ENCODE assay signal across 2 cellular contexts in the genomic region with DNA sequence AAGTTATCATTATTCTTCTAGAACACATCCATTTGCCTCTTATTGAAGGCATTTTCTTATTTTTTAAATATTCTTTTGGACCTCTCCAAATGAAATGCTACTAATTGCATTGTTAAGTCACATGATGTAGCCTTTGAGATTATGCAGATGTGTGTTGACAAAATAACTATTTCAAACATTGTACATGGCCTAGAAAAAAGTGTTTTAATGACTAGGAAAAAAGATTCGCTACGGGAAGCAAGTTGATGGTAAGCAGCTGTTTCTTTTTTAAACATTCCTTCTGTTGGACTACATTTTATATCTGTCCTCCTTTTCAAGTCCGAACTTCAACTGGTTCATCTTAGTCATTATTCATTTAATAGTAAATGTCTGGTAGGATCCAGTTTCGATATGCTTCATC.
A peak's percentile ranks its signal among the peaks of the same experiment; 100 is the strongest.
TF ChIP-seq lines count a peak whose summit lies in the region.

No MANE protein-coding gene starts in this region.

TF ChIP-seq in liver, 16 proteins besides CTCF, POLR2A, EP300 and RAD21:
- TF ChIP-seq, protein P1, sequence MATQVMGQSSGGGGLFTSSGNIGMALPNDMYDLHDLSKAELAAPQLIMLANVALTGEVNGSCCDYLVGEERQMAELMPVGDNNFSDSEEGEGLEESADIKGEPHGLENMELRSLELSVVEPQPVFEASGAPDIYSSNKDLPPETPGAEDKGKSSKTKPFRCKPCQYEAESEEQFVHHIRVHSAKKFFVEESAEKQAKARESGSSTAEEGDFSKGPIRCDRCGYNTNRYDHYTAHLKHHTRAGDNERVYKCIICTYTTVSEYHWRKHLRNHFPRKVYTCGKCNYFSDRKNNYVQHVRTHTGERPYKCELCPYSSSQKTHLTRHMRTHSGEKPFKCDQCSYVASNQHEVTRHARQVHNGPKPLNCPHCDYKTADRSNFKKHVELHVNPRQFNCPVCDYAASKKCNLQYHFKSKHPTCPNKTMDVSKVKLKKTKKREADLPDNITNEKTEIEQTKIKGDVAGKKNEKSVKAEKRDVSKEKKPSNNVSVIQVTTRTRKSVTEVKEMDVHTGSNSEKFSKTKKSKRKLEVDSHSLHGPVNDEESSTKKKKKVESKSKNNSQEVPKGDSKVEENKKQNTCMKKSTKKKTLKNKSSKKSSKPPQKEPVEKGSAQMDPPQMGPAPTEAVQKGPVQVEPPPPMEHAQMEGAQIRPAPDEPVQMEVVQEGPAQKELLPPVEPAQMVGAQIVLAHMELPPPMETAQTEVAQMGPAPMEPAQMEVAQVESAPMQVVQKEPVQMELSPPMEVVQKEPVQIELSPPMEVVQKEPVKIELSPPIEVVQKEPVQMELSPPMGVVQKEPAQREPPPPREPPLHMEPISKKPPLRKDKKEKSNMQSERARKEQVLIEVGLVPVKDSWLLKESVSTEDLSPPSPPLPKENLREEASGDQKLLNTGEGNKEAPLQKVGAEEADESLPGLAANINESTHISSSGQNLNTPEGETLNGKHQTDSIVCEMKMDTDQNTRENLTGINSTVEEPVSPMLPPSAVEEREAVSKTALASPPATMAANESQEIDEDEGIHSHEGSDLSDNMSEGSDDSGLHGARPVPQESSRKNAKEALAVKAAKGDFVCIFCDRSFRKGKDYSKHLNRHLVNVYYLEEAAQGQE (IDR thresholded peaks at IDR 0.05): peak; percentile 21
- no peak for TF ChIP-seq FOXA2 (IDR thresholded peaks at IDR 0.05)
TF ChIP-seq in liver: peak in this region for 1.

TF ChIP-seq in HepG2, 621 proteins besides CTCF, POLR2A, EP300 and RAD21:
- TF ChIP-seq ZSCAN20 (CRISPR knock-in tag; IDR thresholded peaks at IDR 0.05; ENCODE audit: borderline replicate concordance): no peak
- no peak for TF ChIP-seq RFXANK (CRISPR knock-in tag; IDR thresholded peaks at IDR 0.05)
- no peak for TF ChIP-seq TOPORS (CRISPR knock-in tag; IDR thresholded peaks at IDR 0.05)
- no peak for TF ChIP-seq THAP11 (CRISPR knock-in tag; IDR thresholded peaks at IDR 0.05)
- TF ChIP-seq, protein P2, sequence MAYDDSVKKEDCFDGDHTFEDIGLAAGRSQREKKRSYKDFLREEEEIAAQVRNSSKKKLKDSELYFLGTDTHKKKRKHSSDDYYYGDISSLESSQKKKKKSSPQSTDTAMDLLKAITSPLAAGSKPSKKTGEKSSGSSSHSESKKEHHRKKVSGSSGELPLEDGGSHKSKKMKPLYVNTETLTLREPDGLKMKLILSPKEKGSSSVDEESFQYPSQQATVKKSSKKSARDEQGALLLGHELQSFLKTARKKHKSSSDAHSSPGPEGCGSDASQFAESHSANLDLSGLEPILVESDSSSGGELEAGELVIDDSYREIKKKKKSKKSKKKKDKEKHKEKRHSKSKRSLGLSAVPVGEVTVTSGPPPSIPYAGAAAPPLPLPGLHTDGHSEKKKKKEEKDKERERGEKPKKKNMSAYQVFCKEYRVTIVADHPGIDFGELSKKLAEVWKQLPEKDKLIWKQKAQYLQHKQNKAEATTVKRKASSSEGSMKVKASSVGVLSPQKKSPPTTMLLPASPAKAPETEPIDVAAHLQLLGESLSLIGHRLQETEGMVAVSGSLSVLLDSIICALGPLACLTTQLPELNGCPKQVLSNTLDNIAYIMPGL (CRISPR knock-in tag; IDR thresholded peaks at IDR 0.05; ENCODE audit: borderline replicate concordance in 1 of 2, low read depth in 1 of 2): no peak
- no peak for TF ChIP-seq ZFP41 (CRISPR knock-in tag; IDR thresholded peaks at IDR 0.05; ENCODE audit: borderline replicate concordance)
- TF ChIP-seq, protein P3, sequence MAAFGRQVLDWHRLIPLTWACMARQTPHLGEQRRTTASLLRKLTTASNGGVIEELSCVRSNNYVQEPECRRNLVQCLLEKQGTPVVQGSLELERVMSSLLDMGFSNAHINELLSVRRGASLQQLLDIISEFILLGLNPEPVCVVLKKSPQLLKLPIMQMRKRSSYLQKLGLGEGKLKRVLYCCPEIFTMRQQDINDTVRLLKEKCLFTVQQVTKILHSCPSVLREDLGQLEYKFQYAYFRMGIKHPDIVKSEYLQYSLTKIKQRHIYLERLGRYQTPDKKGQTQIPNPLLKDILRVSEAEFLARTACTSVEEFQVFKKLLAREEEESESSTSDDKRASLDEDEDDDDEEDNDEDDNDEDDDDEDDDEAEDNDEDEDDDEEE (CRISPR knock-in tag; IDR thresholded peaks at IDR 0.05): no peak
- TF ChIP-seq, protein P4, sequence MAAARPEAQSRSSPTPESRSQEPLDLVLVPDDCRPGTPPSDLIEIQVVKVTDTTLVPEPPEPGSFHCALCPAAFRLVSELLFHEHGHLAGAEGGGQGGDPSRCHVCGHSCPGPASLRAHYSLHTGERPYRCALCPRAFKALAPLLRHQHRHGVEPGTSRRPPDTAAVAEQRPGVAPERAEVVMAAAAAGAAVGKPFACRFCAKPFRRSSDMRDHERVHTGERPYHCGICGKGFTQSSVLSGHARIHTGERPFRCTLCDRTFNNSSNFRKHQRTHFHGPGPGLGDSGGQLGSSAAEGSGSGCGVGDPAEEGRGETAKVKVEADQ (CRISPR knock-in tag; IDR thresholded peaks at IDR 0.05; ENCODE audit: borderline replicate concordance): no peak
- TF ChIP-seq, protein P5, sequence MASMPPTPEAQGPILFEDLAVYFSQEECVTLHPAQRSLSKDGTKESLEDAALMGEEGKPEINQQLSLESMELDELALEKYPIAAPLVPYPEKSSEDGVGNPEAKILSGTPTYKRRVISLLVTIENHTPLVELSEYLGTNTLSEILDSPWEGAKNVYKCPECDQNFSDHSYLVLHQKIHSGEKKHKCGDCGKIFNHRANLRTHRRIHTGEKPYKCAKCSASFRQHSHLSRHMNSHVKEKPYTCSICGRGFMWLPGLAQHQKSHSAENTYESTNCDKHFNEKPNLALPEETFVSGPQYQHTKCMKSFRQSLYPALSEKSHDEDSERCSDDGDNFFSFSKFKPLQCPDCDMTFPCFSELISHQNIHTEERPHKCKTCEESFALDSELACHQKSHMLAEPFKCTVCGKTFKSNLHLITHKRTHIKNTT (CRISPR knock-in tag; IDR thresholded peaks at IDR 0.05): no peak
- TF ChIP-seq KLF15 (CRISPR knock-in tag; IDR thresholded peaks at IDR 0.05; ENCODE audit: borderline replicate concordance): no peak
- no peak for TF ChIP-seq SIX1 (CRISPR knock-in tag; IDR thresholded peaks at IDR 0.05; ENCODE audit: borderline replicate concordance)
- TF ChIP-seq SMYD3 (CRISPR knock-in tag; IDR thresholded peaks at IDR 0.05): no peak
- no peak for TF ChIP-seq FOXM1 (CRISPR knock-in tag; IDR thresholded peaks at IDR 0.05)
- TF ChIP-seq, protein P6, sequence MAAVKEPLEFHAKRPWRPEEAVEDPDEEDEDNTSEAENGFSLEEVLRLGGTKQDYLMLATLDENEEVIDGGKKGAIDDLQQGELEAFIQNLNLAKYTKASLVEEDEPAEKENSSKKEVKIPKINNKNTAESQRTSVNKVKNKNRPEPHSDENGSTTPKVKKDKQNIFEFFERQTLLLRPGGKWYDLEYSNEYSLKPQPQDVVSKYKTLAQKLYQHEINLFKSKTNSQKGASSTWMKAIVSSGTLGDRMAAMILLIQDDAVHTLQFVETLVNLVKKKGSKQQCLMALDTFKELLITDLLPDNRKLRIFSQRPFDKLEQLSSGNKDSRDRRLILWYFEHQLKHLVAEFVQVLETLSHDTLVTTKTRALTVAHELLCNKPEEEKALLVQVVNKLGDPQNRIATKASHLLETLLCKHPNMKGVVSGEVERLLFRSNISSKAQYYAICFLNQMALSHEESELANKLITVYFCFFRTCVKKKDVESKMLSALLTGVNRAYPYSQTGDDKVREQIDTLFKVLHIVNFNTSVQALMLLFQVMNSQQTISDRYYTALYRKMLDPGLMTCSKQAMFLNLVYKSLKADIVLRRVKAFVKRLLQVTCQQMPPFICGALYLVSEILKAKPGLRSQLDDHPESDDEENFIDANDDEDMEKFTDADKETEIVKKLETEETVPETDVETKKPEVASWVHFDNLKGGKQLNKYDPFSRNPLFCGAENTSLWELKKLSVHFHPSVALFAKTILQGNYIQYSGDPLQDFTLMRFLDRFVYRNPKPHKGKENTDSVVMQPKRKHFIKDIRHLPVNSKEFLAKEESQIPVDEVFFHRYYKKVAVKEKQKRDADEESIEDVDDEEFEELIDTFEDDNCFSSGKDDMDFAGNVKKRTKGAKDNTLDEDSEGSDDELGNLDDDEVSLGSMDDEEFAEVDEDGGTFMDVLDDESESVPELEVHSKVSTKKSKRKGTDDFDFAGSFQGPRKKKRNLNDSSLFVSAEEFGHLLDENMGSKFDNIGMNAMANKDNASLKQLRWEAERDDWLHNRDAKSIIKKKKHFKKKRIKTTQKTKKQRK (IDR thresholded peaks at IDR 0.05; ENCODE audit: low read length): no peak
